ENCODE assay signal across 17 cellular contexts in the genomic region with DNA sequence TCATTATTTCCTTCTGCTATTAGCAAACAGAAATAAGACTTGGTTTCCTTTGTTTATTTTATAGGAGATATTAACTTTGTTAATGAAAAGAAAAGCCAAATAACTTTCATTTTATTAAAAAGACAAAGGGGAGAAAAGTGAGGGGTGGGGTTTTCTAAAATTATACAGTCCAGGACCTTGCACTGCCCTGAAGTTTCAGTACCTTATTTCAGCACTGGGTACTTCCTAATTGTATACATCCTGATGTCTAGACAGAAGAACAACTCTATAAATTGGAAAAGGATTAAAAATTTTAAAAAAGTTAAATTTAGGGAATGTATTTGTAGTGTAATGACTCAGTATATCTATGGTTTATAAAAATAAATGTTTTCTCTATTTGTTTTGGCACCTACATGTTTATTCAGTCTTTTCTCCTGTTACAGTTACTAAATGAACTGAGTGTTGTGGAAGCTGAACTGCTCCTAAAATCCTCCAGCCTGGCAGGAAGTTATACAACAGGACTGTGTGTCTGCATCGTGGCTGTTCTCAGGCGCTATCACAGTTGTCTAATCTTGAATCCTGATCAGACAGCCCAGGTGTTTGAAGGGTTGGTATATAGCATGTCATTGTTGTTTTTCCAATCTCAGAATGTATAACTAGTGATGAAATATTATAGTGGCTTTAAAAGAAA. TPM values are rescaled to one million over a fixed set of nuclear protein-coding genes. Genes with fewer than 3 reads are reported as not detected.
DNase-seq lines count a peak whose midpoint lies in the region; ATAC-seq and TF ChIP-seq lines count a peak whose summit lies in the region.
"Had no signal": no experiment of that assay in that cellular context is flagged by ENCODE, and none has a peak within 500 bp of the region (broad histone marks: within the 10 kb centered on the region; RNA-seq: fewer than 3 reads in every experiment).

No MANE protein-coding gene starts in this region.

- TF ChIP-seq EP300 in SK-N-SH (IDR thresholded peaks at IDR 0.05; ENCODE audit: borderline replicate concordance in 1 of 2, low read depth in 1 of 2, low read length in 1 of 2) = no peak

- 32% methylated on average over 2 of the region's 2 CpGs for WGBS in SK-N-SH (ENCODE audit: low lambda C conversion rate)

- no peak for TF ChIP-seq RAD21 in SK-N-SH (IDR thresholded peaks at IDR 0.05; ENCODE audit: low read length)

- no peaks in the 10 kb centered on the region for H3K79me2 ChIP-seq in SK-N-SH (ENCODE audit: insufficient read depth)

- no peak overlapping the region for H3K4me2 ChIP-seq in SK-N-SH

- H4K20me1 ChIP-seq in SK-N-SH (ENCODE audit: insufficient read depth) = no peaks in the 10 kb centered on the region

- H3K4me1 ChIP-seq in SK-N-SH (ENCODE audit: control insufficient read depth in 1 of 2, insufficient read depth in 2 of 2, low read depth in 1 of 2, low read length in 1 of 2) = peaks cover 0 to 3% of the 10 kb centered on the region in 2 experiments; a peak in 2 of 4 replicates

- no peaks in the 10 kb centered on the region for H3K9me3 ChIP-seq in SK-N-SH
- H3K9me3 ChIP-seq: tibial nerve had no signal

- no peaks in the 10 kb centered on the region for H3F3A ChIP-seq in SK-N-SH (replicated peaks; ENCODE audit: insufficient read depth)

- in situ Hi-C loops in astrocyte of the spinal cord (cut with HindIII; ENCODE audit: low sequenced_read_pairs) = no loop called here

- ATAC-seq in SK-N-SH treated with all-trans-retinoic acid at 6 μM for 48 hours = no peak
- ATAC-seq in left lobe of liver = no peak
- ATAC-seq in HG03432 (IDR thresholded peaks at IDR 0.05; ENCODE audit: unreplicated experiment) = no peak
- ATAC-seq: activated CD8-positive, alpha-beta memory T cell treated with anti-CD3 and anti-CD28 coated beads, Interleukin-2, amount 10 ng/mL, durations not matched to agents 7 days and 5 days; activated naive CD4-positive, alpha-beta T cell treated with anti-CD3 and anti-CD28 coated beads, Interleukin-2, amount 50 U/mL, for 72 hours had no signal

- no peak for TF ChIP-seq CTCF in SK-N-SH (IDR thresholded peaks at IDR 0.05)
- no peak for TF ChIP-seq CTCF in astrocyte of the spinal cord (IDR thresholded peaks at IDR 0.05; ENCODE audit: low read depth, low read length)

- 0 out of 2 replicates have a peak, but pooled peaks cover 5% of the 10 kb centered on the region for H3K27me3 ChIP-seq in SK-N-SH (ENCODE audit: insufficient read depth)
- no peaks in the 10 kb centered on the region for H3K27me3 ChIP-seq in layer of hippocampus (ENCODE audit: control insufficient read depth, insufficient read depth, low read length)
- H3K27me3 ChIP-seq: tibial nerve had no signal

- POLR2A ChIA-PET in SK-N-SH (lab: Yijun Ruan, JAX) = no interaction called here

- no peak overlapping the region for H2AFZ ChIP-seq in SK-N-SH (ENCODE audit: low read depth)

- CTCF ChIA-PET in SK-N-SH (lab: Yijun Ruan, JAX) = no interaction called here

- DNase-seq in SK-N-SH (peak; percentile 2), astrocyte of the spinal cord (ENCODE audit: low read depth, low spot score) (peak; percentile 42), cortex of kidney (lab: John Stamatoyannopoulos, UW) (no peak), left lobe of liver (ENCODE audit: low spot score) (no peak), DMS53 treated with DMSO at 0.1 percent for 48 hours (lab: John Stamatoyannopoulos, UW; ENCODE audit: unreplicated experiment) (no peak)
- DNase-seq: activated CD8-positive, alpha-beta memory T cell treated with anti-CD3 and anti-CD28 coated beads, Interleukin-2, amount 10 ng/mL, durations not matched to agents 7 days and 5 days; NCI-H1694 treated with DMSO at 0.1 percent for 48 hours; SHP77 had no signal

- no peak overlapping the region for H3K9ac ChIP-seq in SK-N-SH

- H3K27ac ChIP-seq in SK-N-SH (ENCODE audit: low read depth in 2 of 2, low read length in 1 of 2) (no peak overlapping the region), layer of hippocampus (ENCODE audit: low read depth, low read length) (peak overlapping the region; percentile 8)
- H3K27ac ChIP-seq: tibial nerve had no signal

- H3K4me3 ChIP-seq in SK-N-SH (ENCODE audit: low read depth in 2 of 2, low read length in 1 of 2) = no peak overlapping the region
- H3K4me3 ChIP-seq in astrocyte of the spinal cord (ENCODE audit: low read depth, low read length) = no peak overlapping the region
- H3K4me3 ChIP-seq: tibial nerve had no signal

- H3K36me3 ChIP-seq in SK-N-SH (replicated peaks in 1 of 2; ENCODE audit: control insufficient read depth in 1 of 2, insufficient read depth in 2 of 2, low read length in 1 of 2) = no peaks in the 10 kb centered on the region
- H3K36me3 ChIP-seq: tibial nerve had no signal

- no peaks in the 10 kb centered on the region for H3K9me2 ChIP-seq in SK-N-SH

TF ChIP-seq in SK-N-SH, 30 proteins besides CTCF, POLR2A, EP300 and RAD21:
- no peak for TF ChIP-seq MXI1 (IDR thresholded peaks at IDR 0.05; ENCODE audit: low read depth, low read length)
- TF ChIP-seq, protein P1, sequence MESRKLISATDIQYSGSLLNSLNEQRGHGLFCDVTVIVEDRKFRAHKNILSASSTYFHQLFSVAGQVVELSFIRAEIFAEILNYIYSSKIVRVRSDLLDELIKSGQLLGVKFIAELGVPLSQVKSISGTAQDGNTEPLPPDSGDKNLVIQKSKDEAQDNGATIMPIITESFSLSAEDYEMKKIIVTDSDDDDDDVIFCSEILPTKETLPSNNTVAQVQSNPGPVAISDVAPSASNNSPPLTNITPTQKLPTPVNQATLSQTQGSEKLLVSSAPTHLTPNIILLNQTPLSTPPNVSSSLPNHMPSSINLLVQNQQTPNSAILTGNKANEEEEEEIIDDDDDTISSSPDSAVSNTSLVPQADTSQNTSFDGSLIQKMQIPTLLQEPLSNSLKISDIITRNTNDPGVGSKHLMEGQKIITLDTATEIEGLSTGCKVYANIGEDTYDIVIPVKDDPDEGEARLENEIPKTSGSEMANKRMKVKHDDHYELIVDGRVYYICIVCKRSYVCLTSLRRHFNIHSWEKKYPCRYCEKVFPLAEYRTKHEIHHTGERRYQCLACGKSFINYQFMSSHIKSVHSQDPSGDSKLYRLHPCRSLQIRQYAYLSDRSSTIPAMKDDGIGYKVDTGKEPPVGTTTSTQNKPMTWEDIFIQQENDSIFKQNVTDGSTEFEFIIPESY (IDR thresholded peaks at IDR 0.05; ENCODE audit: borderline replicate concordance, low read depth) = no peak
- no peak for TF ChIP-seq RFX5 (IDR thresholded peaks at IDR 0.05; ENCODE audit: low read length)
- no peak for TF ChIP-seq MEF2A (IDR thresholded peaks at IDR 0.05; ENCODE audit: borderline replicate concordance, low read depth)
- no peak for TF ChIP-seq SIN3A (IDR thresholded peaks at IDR 0.05; ENCODE audit: borderline replicate concordance, low read depth, low read length)

TF ChIP-seq in SK-N-SH treated with all-trans-retinoic acid at 6 μM for 48 hours, 23 proteins besides CTCF, POLR2A, EP300 and RAD21 (continues in another document):
- no peak for TF ChIP-seq TSHZ2 (CRISPR knock-in tag; IDR thresholded peaks at IDR 0.05)
- TF ChIP-seq, protein P2, sequence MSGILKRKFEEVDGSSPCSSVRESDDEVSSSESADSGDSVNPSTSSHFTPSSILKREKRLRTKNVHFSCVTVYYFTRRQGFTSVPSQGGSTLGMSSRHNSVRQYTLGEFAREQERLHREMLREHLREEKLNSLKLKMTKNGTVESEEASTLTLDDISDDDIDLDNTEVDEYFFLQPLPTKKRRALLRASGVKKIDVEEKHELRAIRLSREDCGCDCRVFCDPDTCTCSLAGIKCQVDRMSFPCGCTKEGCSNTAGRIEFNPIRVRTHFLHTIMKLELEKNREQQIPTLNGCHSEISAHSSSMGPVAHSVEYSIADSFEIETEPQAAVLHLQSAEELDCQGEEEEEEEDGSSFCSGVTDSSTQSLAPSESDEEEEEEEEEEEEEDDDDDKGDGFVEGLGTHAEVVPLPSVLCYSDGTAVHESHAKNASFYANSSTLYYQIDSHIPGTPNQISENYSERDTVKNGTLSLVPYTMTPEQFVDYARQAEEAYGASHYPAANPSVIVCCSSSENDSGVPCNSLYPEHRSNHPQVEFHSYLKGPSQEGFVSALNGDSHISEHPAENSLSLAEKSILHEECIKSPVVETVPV (CRISPR knock-in tag; IDR thresholded peaks at IDR 0.05) = no peak
- no peak for TF ChIP-seq SNAI2 (CRISPR knock-in tag; IDR thresholded peaks at IDR 0.05)
- no peak for TF ChIP-seq ZFP30 (CRISPR knock-in tag; IDR thresholded peaks at IDR 0.05)
- TF ChIP-seq ZC3H10 (CRISPR knock-in tag; IDR thresholded peaks at IDR 0.05) = no peak
- no peak for TF ChIP-seq OSR1 (CRISPR knock-in tag; IDR thresholded peaks at IDR 0.05)
- TF ChIP-seq ZNF70 (CRISPR knock-in tag; IDR thresholded peaks at IDR 0.05) = no peak

RNA-seq across cellular contexts. Expression of gene P2RY13, which starts 27.6 kb away (rescaled TPM):
- polyA plus RNA-seq in SK-N-SH (2012; rRNA removed) = not detected in 2 replicates
- not detected in 2 replicates for polyA plus RNA-seq in SK-N-SH (2012; cell fraction: cytosol; rRNA removed)
- polyA plus RNA-seq in SK-N-SH (2012; cell fraction: nucleus; rRNA removed) = not detected in 2 replicates
- total RNA-seq in left lobe of liver = 1.3 TPM
- total RNA-seq: activated CD8-positive, alpha-beta memory T cell treated with anti-CD3 and anti-CD28 coated beads, Interleukin-2, amount 10 ng/mL, durations not matched to agents 7 days and 5 days; activated naive CD4-positive, alpha-beta T cell treated with anti-CD3 and anti-CD28 coated beads, Interleukin-2, amount 50 U/mL, for 72 hours; fibroblast of villous mesenchyme had no signal
- polyA plus RNA-seq: AG04450 had no signal

RNA-seq across cellular contexts. Expression of gene P2RY12, which starts 27.6 kb away (rescaled TPM):
- not detected in 2 replicates for polyA plus RNA-seq in SK-N-SH (2012; rRNA removed)
- not detected in 2 replicates for polyA plus RNA-seq in SK-N-SH (2012; cell fraction: cytosol; rRNA removed)
- not detected in 2 replicates for polyA plus RNA-seq in SK-N-SH (2012; cell fraction: nucleus; rRNA removed)
- 0.65 TPM for total RNA-seq in left lobe of liver
- total RNA-seq: activated CD8-positive, alpha-beta memory T cell treated with anti-CD3 and anti-CD28 coated beads, Interleukin-2, amount 10 ng/mL, durations not matched to agents 7 days and 5 days; activated naive CD4-positive, alpha-beta T cell treated with anti-CD3 and anti-CD28 coated beads, Interleukin-2, amount 50 U/mL, for 72 hours had no signal
- polyA plus RNA-seq: AG04450 had no signal

RNA-seq across cellular contexts. Expression of gene GPR87, which starts 40.3 kb away (rescaled TPM):
- 2.3 and 2.4 TPM in 2 replicates for polyA plus RNA-seq in SK-N-SH (2012; rRNA removed)
- 2.5 and 3.1 TPM in 2 replicates for polyA plus RNA-seq in SK-N-SH (2012; cell fraction: cytosol; rRNA removed)
- 0.88 and 1.9 TPM in 2 replicates for polyA plus RNA-seq in SK-N-SH (2012; cell fraction: nucleus; rRNA removed)
- not detected for total RNA-seq in left lobe of liver
- total RNA-seq: mesenteric fat pad, posterior vena cava, tibial nerve had no signal
- polyA plus RNA-seq: AG04450 had no signal

Comparison
In these comparisons a context has a peak if more than half of its experiments do, and no peak if none do; other contexts are left out.
1. DNase-seq: peak in SK-N-SH (single experiment) and astrocyte of the spinal cord (single experiment); none in cortex of kidney (single experiment), left lobe of liver (single experiment) and DMS53 treated with DMSO at 0.1 percent for 48 hours (single experiment).